17 cellular contexts compared by ENCODE assay signal in the genomic region with DNA sequence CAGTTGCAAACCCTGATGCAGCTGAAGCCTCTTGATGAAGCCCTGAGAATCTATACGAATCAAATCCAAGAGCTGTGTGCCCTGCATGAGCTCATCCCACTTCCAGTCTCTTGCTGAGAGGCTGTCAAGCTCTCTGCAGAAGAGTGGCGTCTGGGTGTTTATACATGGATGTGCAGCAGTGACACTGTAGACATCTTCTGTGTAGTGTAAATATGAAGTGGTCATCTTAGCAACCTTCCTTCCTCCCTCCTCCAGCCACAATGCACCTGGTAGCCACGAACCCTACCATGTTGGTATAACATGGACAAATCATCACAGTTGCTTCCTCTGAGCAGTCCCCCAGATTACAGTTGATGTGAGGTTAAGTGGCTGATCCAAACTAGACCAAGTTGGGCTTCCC. TPM values are rescaled to one million over a fixed set of nuclear protein-coding genes. Genes with fewer than 3 reads are reported as not detected.
DNase-seq lines count a peak whose midpoint lies in the region; TF ChIP-seq lines count a peak whose summit lies in the region.
"Had no signal": no experiment of that assay in that cellular context is flagged by ENCODE, and none has a peak within 500 bp of the region (broad histone marks: within the 10 kb centered on the region; RNA-seq: fewer than 3 reads in every experiment).

No MANE protein-coding gene starts in this region.

- no peak overlapping the region for H2BK15ac ChIP-seq in mesenchymal stem cell (ENCODE audit: low read depth, poor library complexity, severe bottlenecking)

- DNase-seq in DMS53 (lab: John Stamatoyannopoulos, UW): peak; percentile 40
- no peak for DNase-seq in DMS53 treated with DMSO at 0.1 percent for 48 hours (lab: John Stamatoyannopoulos, UW; ENCODE audit: unreplicated experiment)
- DNase-seq in mesenchymal stem cell: no peak
- DNase-seq in glomerular visceral epithelial cell (ENCODE audit: extremely low spot score): no peak
- DNase-seq in DMS153 treated with DMSO at 0.1 percent for 48 hours (lab: John Stamatoyannopoulos, UW; ENCODE audit: unreplicated experiment): no peak
- no peak for DNase-seq in SW 1271 (lab: John Stamatoyannopoulos, UW)
- DNase-seq: CD4-positive, alpha-beta memory T cell; DMS153; HCEC 1CT; HFFc6; KG1 had no signal

- POLR2A ChIA-PET in HEK293 (lab: Yijun Ruan, JAX): no interaction called here

- H3K9ac ChIP-seq in mesenchymal stem cell (ENCODE audit: low read length): no peak overlapping the region
- H3K9ac ChIP-seq: BLaER1 had no signal

- H2BK120ac ChIP-seq in mesenchymal stem cell (ENCODE audit: low read depth, low read length): no peak overlapping the region

- H4K8ac ChIP-seq in mesenchymal stem cell (ENCODE audit: low read length): no peak overlapping the region

- 69% methylated on average over 3 of the region's 3 CpGs for WGBS in mesenchymal stem cell

- H3K36me3 ChIP-seq in HEK293 (ENCODE audit: control insufficient read depth in 2 of 2, insufficient read depth in 1 of 2, low read length in 2 of 2) (no peaks in the 10 kb centered on the region), mesenchymal stem cell (ENCODE audit: control insufficient read depth in 1 of 2, insufficient read depth in 2 of 2, low read depth in 1 of 2, low read length in 2 of 2) (no peaks in the 10 kb centered on the region)
- H3K36me3 ChIP-seq: BLaER1 had no signal

- H3K23ac ChIP-seq in mesenchymal stem cell (ENCODE audit: low read length in 2 of 2): no peak overlapping the region

- H3K79me1 ChIP-seq in mesenchymal stem cell (replicated peaks; ENCODE audit: low read length, poor library complexity, severe bottlenecking): no peaks in the 10 kb centered on the region

- peak overlapping the region; percentile 28 for H4K91ac ChIP-seq in mesenchymal stem cell (ENCODE audit: low read length)

- H2BK12ac ChIP-seq in mesenchymal stem cell (ENCODE audit: low read length in 2 of 2): no peak overlapping the region

- peaks cover 3 to 38% of the 10 kb centered on the region in 2 experiments for H3K27me3 ChIP-seq in mesenchymal stem cell (ENCODE audit: control insufficient read depth in 1 of 2, insufficient read depth in 1 of 2, low read length in 2 of 2)
- H3K27me3 ChIP-seq: BLaER1 had no signal

- H3K9me3 ChIP-seq in HEK293 (ENCODE audit: control insufficient read depth, insufficient read depth, low read depth, low read length) (no peaks in the 10 kb centered on the region), mesenchymal stem cell (ENCODE audit: control insufficient read depth, low read length) (no peaks in the 10 kb centered on the region)
- H3K9me3 ChIP-seq: A549, BLaER1 had no signal

- CTCF ChIA-PET in HEK293 (lab: Yijun Ruan, JAX): no interaction called here

- no peak for TF ChIP-seq CTCF in HEK293 (tag by site-specific recombination; IDR thresholded peaks at IDR 0.05)

- H3K4ac ChIP-seq in mesenchymal stem cell (ENCODE audit: low read depth in 1 of 2, low read length in 2 of 2): no peak overlapping the region

- H2BK5ac ChIP-seq in mesenchymal stem cell (ENCODE audit: low read depth, low read length, poor library complexity, severe bottlenecking): no peak overlapping the region

- H3K4me1 ChIP-seq in HEK293 (ENCODE audit: control insufficient read depth, insufficient read depth, low read length) (no peaks in the 10 kb centered on the region), mesenchymal stem cell (ENCODE audit: control insufficient read depth, insufficient read depth, low read depth, low read length) (peaks cover 2% of the 10 kb centered on the region)
- H3K4me1 ChIP-seq: A549, BLaER1 had no signal

- H2AFZ ChIP-seq in mesenchymal stem cell (ENCODE audit: low read depth, low read length): no peak overlapping the region

- H2AK5ac ChIP-seq in mesenchymal stem cell (ENCODE audit: low read length, severe bottlenecking): no peak overlapping the region

- no peak overlapping the region for H3K4me3 ChIP-seq in HEK293 (ENCODE audit: low read depth, low read length)
- H3K4me3 ChIP-seq in mesenchymal stem cell (ENCODE audit: insufficient read depth in 1 of 2, low read depth in 1 of 2, low read length in 2 of 2): no peak overlapping the region
- H3K4me3 ChIP-seq: A549, BLaER1 had no signal

- H3K18ac ChIP-seq in mesenchymal stem cell (ENCODE audit: low read depth in 1 of 2, low read length in 2 of 2): no peak overlapping the region

- H3K14ac ChIP-seq in mesenchymal stem cell (ENCODE audit: low read length in 2 of 2): no peak overlapping the region

- H3K4me2 ChIP-seq in mesenchymal stem cell (ENCODE audit: low read length, poor library complexity, severe bottlenecking): no peak overlapping the region
- H3K4me2 ChIP-seq: A549, BLaER1 had no signal

- H3K27ac ChIP-seq in HEK293 (ENCODE audit: extremely low read depth, low read depth, low read length) (no peak overlapping the region), mesenchymal stem cell (ENCODE audit: low read length, poor library complexity, severe bottlenecking) (no peak overlapping the region)
- H3K27ac ChIP-seq: 22Rv1, A549, BLaER1 had no signal

TF ChIP-seq in HEK293, 187 proteins besides CTCF, POLR2A, EP300 and RAD21:
- TF ChIP-seq ZNF548 (tag by site-specific recombination; IDR thresholded peaks at IDR 0.05) (no peak), ZNF140 (tag by site-specific recombination; IDR thresholded peaks at IDR 0.05) (no peak), EGR2 (tag by site-specific recombination; IDR thresholded peaks at IDR 0.05; ENCODE audit: low read depth) (no peak), ZIC2 (tag by site-specific recombination; IDR thresholded peaks at IDR 0.05) (peak; percentile 41; the same call in 1 of the 2 replicates)
TF ChIP-seq in HEK293: peak in this region for 1.

RNA-seq across cellular contexts. Expression of gene KIAA2012, which starts 18.3 kb away (rescaled TPM):
- polyA plus RNA-seq in mesenchymal stem cell (2013, experiment 1 of 2): 0.07 TPM
- 0.04 TPM for polyA plus RNA-seq in mesenchymal stem cell (2013, experiment 2 of 2)
- polyA plus RNA-seq: CD14-positive monocyte; CD4-positive, alpha-beta memory T cell; H1 had no signal

RNA-seq across cellular contexts. Expression of gene FZD7, which starts 21.1 kb away (rescaled TPM):
- 25.4 TPM for polyA plus RNA-seq in mesenchymal stem cell (2013, experiment 1 of 2)
- 27.1 TPM for polyA plus RNA-seq in mesenchymal stem cell (2013, experiment 2 of 2)
- polyA plus RNA-seq: CD4-positive, alpha-beta memory T cell had no signal
